ENCODE assay signal across 8 cellular contexts in genomic region chr6:45923831-45924391, GRCh38.
A peak's percentile ranks its signal among the peaks of the same experiment; 100 is the strongest.
DNase-seq lines count a peak whose midpoint lies in the region; ATAC-seq and TF ChIP-seq lines count a peak whose summit lies in the region.

No MANE protein-coding gene starts in this region.

- H2AFZ ChIP-seq in mesenchymal stem cell (ENCODE audit: low read depth, low read length): no peak overlapping the region

- no peaks in the 10 kb centered on the region for H3K9me3 ChIP-seq in mesenchymal stem cell (ENCODE audit: control insufficient read depth, low read length)

- H3K36me3 Mint-ChIP-seq in T-helper 2 cell treated with Interferon-gamma antibody and Interleukin-4, amounts not matched to agents 5 μg/mL and 100 μg/mL, for 36 hours (ENCODE audit: low read depth): no peaks in the 10 kb centered on the region

- peak overlapping the region; percentile 52 for H3K9ac ChIP-seq in mesenchymal stem cell (ENCODE audit: low read length)

- no peaks in the 10 kb centered on the region for H3K9me3 Mint-ChIP-seq in T-helper 2 cell treated with Interferon-gamma antibody and Interleukin-4, amounts not matched to agents 5 μg/mL and 100 μg/mL, for 36 hours

- H3K23ac ChIP-seq in mesenchymal stem cell (ENCODE audit: low read length in 2 of 2): no peak overlapping the region

- H3K4me1 Mint-ChIP-seq in T-helper 2 cell treated with Interferon-gamma antibody and Interleukin-4, amounts not matched to agents 5 μg/mL and 100 μg/mL, for 36 hours (ENCODE audit: low read depth): peaks cover 46% of the 10 kb centered on the region

- H4K8ac ChIP-seq in mesenchymal stem cell (ENCODE audit: low read length): no peak overlapping the region

- no peak overlapping the region for H3K4me3 Mint-ChIP-seq in T-helper 2 cell treated with Interferon-gamma antibody and Interleukin-4, amounts not matched to agents 5 μg/mL and 100 μg/mL, for 36 hours

- 23% methylated on average over 4 of the region's 5 CpGs for WGBS in mesenchymal stem cell

- H2BK12ac ChIP-seq in mesenchymal stem cell (ENCODE audit: low read length in 2 of 2): no peak overlapping the region

- no peak for ATAC-seq in sciatic nerve

- H2BK120ac ChIP-seq in mesenchymal stem cell (ENCODE audit: low read depth, low read length): no peak overlapping the region

- H3K18ac ChIP-seq in mesenchymal stem cell (ENCODE audit: low read depth in 1 of 2, low read length in 2 of 2): no peak overlapping the region

- no peak overlapping the region for H2BK5ac ChIP-seq in mesenchymal stem cell (ENCODE audit: low read depth, low read length, poor library complexity, severe bottlenecking)

- H4K91ac ChIP-seq in mesenchymal stem cell (ENCODE audit: low read length): no peak overlapping the region

- DNase-seq in GM13976 (ENCODE audit: low spot score) (peak; percentile 38), H4 (ENCODE audit: low spot score) (peak; percentile 62), mesenchymal stem cell (peak; percentile 91), NCI-H510A treated with DMSO at 0.1 percent for 48 hours (lab: John Stamatoyannopoulos, UW) (no peak), sciatic nerve (ENCODE audit: low spot score) (no peak), GF-D8 (lab: John Stamatoyannopoulos, UW) (no peak), ureter (ENCODE audit: low spot score) (no peak)
- peak; percentile 84 for DNase-seq in T-helper 2 cell treated with Interferon-gamma antibody and Interleukin-4, amounts not matched to agents 5 μg/mL and 100 μg/mL, for 36 hours (ENCODE audit: low spot score)

- intact Hi-C loops in sciatic nerve (cut with DNase I): no loop called here

- no peak overlapping the region for H2AK5ac ChIP-seq in mesenchymal stem cell (ENCODE audit: low read length, severe bottlenecking)

- no peak overlapping the region for H3K4me2 ChIP-seq in mesenchymal stem cell (ENCODE audit: low read length, poor library complexity, severe bottlenecking)

- H3K27me3 ChIP-seq in mesenchymal stem cell (ENCODE audit: control insufficient read depth in 1 of 2, insufficient read depth in 1 of 2, low read length in 2 of 2): peaks cover 4 to 11% of the 10 kb centered on the region in 2 experiments

- H3K36me3 ChIP-seq in mesenchymal stem cell (ENCODE audit: control insufficient read depth in 1 of 2, insufficient read depth in 2 of 2, low read depth in 1 of 2, low read length in 2 of 2): no peaks in the 10 kb centered on the region

- H3K4me3 ChIP-seq in mesenchymal stem cell (ENCODE audit: insufficient read depth in 1 of 2, low read depth in 1 of 2, low read length in 2 of 2): no peak overlapping the region

- H3K4ac ChIP-seq in mesenchymal stem cell (ENCODE audit: low read depth in 1 of 2, low read length in 2 of 2): no peak overlapping the region

- in situ Hi-C loops in GM13976 (cut with MboI; ENCODE audit: low sequenced_read_pairs, unreplicated experiment): loop anchor here (10.0 to 25.0 kb wide), 2 partner anchors 212 to 1259 kb away; no protein-coding TSS in a partner anchor

- TF ChIP-seq CTCF in GM13976 (IDR thresholded peaks at IDR 0.05; ENCODE audit: borderline replicate concordance, control extremely low read depth, extremely low read depth, insufficient read depth, missing control alignments): no peak

- H3K4me1 ChIP-seq in mesenchymal stem cell (ENCODE audit: control insufficient read depth, insufficient read depth, low read depth, low read length): peaks cover 1% of the 10 kb centered on the region

- H2BK15ac ChIP-seq in mesenchymal stem cell (ENCODE audit: low read depth, poor library complexity, severe bottlenecking): no peak overlapping the region

- no peaks in the 10 kb centered on the region for H3K79me1 ChIP-seq in mesenchymal stem cell (replicated peaks; ENCODE audit: low read length, poor library complexity, severe bottlenecking)

- H3K27me3 Mint-ChIP-seq in T-helper 2 cell treated with Interferon-gamma antibody and Interleukin-4, amounts not matched to agents 5 μg/mL and 100 μg/mL, for 36 hours (ENCODE audit: low read depth): no peaks in the 10 kb centered on the region

- H3K27ac Mint-ChIP-seq in T-helper 2 cell treated with Interferon-gamma antibody and Interleukin-4, amounts not matched to agents 5 μg/mL and 100 μg/mL, for 36 hours: peak overlapping the region; percentile 70

- H3K27ac ChIP-seq in mesenchymal stem cell (ENCODE audit: low read length, poor library complexity, severe bottlenecking): no peak overlapping the region

- no peak overlapping the region for H3K14ac ChIP-seq in mesenchymal stem cell (ENCODE audit: low read length in 2 of 2)

Comparison
In these comparisons a context has a peak if more than half of its experiments do, and no peak if none do; other contexts are left out.
1. DNase-seq: peak in GM13976 (single experiment), H4 (single experiment), T-helper 2 cell treated with Interferon-gamma antibody and Interleukin-4, amounts not matched to agents 5 μg/mL and 100 μg/mL, for 36 hours (single experiment) and mesenchymal stem cell (single experiment); none in NCI-H510A treated with DMSO at 0.1 percent for 48 hours (single experiment), sciatic nerve (single experiment), GF-D8 (single experiment) and ureter (single experiment).